ENCODE assay signal across 11 cellular contexts in the genomic region with DNA sequence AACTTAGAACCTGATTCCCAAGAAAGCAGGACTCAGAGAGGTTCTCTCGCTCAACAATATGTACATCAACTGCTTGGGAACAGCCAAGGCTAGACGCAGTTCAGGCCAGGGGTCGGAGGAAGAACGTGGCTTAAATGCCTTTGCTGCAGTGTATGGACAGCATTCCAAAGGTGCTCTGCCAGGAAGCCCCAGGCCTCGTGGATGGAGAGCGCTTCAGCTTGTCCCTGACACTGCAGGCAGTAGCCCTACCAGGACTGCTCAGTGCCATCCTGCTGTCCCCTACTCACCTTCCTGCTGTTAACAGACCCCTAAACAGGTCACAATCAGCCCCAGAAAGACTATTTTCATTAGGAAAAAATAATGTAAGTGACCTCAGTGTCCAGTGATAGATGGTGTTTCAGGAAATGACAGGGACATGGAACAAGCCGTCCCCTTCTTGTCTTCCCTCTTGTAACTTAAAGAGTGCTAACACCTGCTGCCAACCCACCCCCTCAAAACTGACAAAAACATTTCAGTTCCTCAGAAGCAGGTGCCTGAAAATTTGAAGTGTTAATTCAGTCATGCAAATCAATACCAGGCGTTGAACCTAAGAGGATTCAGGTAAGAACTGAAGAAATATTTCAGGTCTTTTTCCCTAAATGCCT. TPM values are rescaled to one million over a fixed set of nuclear protein-coding genes. Genes with fewer than 3 reads are reported as not detected.
DNase-seq lines count a peak whose midpoint lies in the region; ATAC-seq and TF ChIP-seq lines count a peak whose summit lies in the region.
"Had no signal": no experiment of that assay in that cellular context is flagged by ENCODE, and none has a peak within 500 bp of the region (broad histone marks: within the 10 kb centered on the region; RNA-seq: fewer than 3 reads in every experiment).

No MANE protein-coding gene starts in this region.

- H3K4me1 Mint-ChIP-seq in naive thymus-derived CD8-positive, alpha-beta T cell = peaks cover 4 to 36% (median 8%) of the 10 kb centered on the region in 4 donors

- peaks cover 0 to 34% (median 19%) of the 10 kb centered on the region in 4 donors for H3K4me1 ChIP-seq in right lobe of liver
- peaks cover 8% of the 10 kb centered on the region for H3K4me1 ChIP-seq in foreskin keratinocyte

- no peaks in the 10 kb centered on the region for H3K36me3 ChIP-seq in right lobe of liver

- no peak overlapping the region for H3K4me3 ChIP-seq in right lobe of liver

- H3K27ac ChIP-seq in right lobe of liver (peak overlapping the region in 2 of 3 donors; percentile 25 to 45), foreskin keratinocyte (no peak overlapping the region)

- POLR2A ChIA-PET in naive thymus-derived CD8-positive, alpha-beta T cell (lab: Charles Lee) = interaction anchor here (1.5 kb wide), 1 partner anchor 48 kb away, joined by 3 read pairs; no protein-coding TSS in a partner anchor

- WGBS in right lobe of liver (ENCODE audit: insufficient coverage, low coverage, low lambda C conversion rate, missing lambda C conversion rate) = 76% methylated on average over 3 of the region's 8 CpGs

- peaks cover 0 to 33% (median 10%) of the 10 kb centered on the region in 9 donors for H3K9me3 Mint-ChIP-seq in naive thymus-derived CD8-positive, alpha-beta T cell

- H3K36me3 Mint-ChIP-seq in naive thymus-derived CD8-positive, alpha-beta T cell = peaks cover 17 to 36% (median 19%) of the 10 kb centered on the region in 3 donors

- no peak for TF ChIP-seq POLR2A in right lobe of liver (IDR thresholded peaks at IDR 0.05)

- H3K27ac Mint-ChIP-seq in naive thymus-derived CD8-positive, alpha-beta T cell = peak overlapping the region in 1 of 10 donors; percentile 66

- H3K4me3 Mint-ChIP-seq in naive thymus-derived CD8-positive, alpha-beta T cell = no peak overlapping the region

- intact Hi-C loops in right lobe of liver (cut with DNase I) = no loop called here

- no peaks in the 10 kb centered on the region for H3K9me3 ChIP-seq in right lobe of liver

- ATAC-seq in GM18499 (IDR thresholded peaks at IDR 0.05; ENCODE audit: insufficient read depth, unreplicated experiment) = peak; percentile 27
- ATAC-seq in GM21515 (IDR thresholded peaks at IDR 0.05; ENCODE audit: unreplicated experiment) = peak; percentile 54
- ATAC-seq in HG03432 (IDR thresholded peaks at IDR 0.05; ENCODE audit: unreplicated experiment) = peak; percentile 54
- ATAC-seq in right lobe of liver = peak; percentile 10 to 40 (median 28)
- ATAC-seq in foreskin keratinocyte = no peak
- no peak for ATAC-seq in naive thymus-derived CD8-positive, alpha-beta T cell
- ATAC-seq: activated CD4-positive, CD25-positive, alpha-beta regulatory T cell treated with anti-CD3 and anti-CD28 coated beads, Interleukin-2, amount 50 U/mL, for 24 hours had no signal

- no peak for DNase-seq in right lobe of liver
- no peak for DNase-seq in C1 segment of cervical spinal cord (lab: John Stamatoyannopoulos, UW)
- DNase-seq in HPDE6-E6E7 (ENCODE audit: extremely low spot score) = no peak
- DNase-seq in foreskin keratinocyte = no peak
- no peak for DNase-seq in naive thymus-derived CD8-positive, alpha-beta T cell
- DNase-seq: DND-41; effector CD8-positive, alpha-beta T cell had no signal

- H3K27me3 Mint-ChIP-seq in naive thymus-derived CD8-positive, alpha-beta T cell = no peaks in the 10 kb centered on the region

- TF ChIP-seq CTCF in right lobe of liver (IDR thresholded peaks at IDR 0.05) (no peak), foreskin keratinocyte (conservative IDR thresholded peaks at IDR 0.05) (no peak)

- H3K27me3 ChIP-seq in right lobe of liver (no peaks in the 10 kb centered on the region), foreskin keratinocyte (no peaks in the 10 kb centered on the region)

RNA-seq across cellular contexts. Expression of gene CREB3L2, which starts 16.5 kb away (rescaled TPM):
- total RNA-seq in right lobe of liver (10 to 100 TPM; 11.5 to 29.9 (median 18.2) TPM), foreskin keratinocyte (23.7 and 31.8 TPM in 2 replicates)
- 7.9 and 8.6 TPM in 2 replicates for polyA plus RNA-seq in foreskin keratinocyte
- total RNA-seq in naive thymus-derived CD8-positive, alpha-beta T cell = 10 to 100 TPM in 1 of 2 experiments, 1 to 10 TPM in 1; 9.1 to 12.8 TPM
- polyA plus RNA-seq in naive thymus-derived CD8-positive, alpha-beta T cell = 1 to 10 TPM; 5.2 to 9.0 (median 5.5) TPM

Comparison
In these comparisons a context has a peak if more than half of its experiments do, and no peak if none do; other contexts are left out.
1. ATAC-seq: peak in GM18499 (single experiment), GM21515 (single experiment), HG03432 (single experiment) and right lobe of liver (4 of 4); none in foreskin keratinocyte (single experiment) and naive thymus-derived CD8-positive, alpha-beta T cell (0 of 2).